In the genomic region with DNA sequence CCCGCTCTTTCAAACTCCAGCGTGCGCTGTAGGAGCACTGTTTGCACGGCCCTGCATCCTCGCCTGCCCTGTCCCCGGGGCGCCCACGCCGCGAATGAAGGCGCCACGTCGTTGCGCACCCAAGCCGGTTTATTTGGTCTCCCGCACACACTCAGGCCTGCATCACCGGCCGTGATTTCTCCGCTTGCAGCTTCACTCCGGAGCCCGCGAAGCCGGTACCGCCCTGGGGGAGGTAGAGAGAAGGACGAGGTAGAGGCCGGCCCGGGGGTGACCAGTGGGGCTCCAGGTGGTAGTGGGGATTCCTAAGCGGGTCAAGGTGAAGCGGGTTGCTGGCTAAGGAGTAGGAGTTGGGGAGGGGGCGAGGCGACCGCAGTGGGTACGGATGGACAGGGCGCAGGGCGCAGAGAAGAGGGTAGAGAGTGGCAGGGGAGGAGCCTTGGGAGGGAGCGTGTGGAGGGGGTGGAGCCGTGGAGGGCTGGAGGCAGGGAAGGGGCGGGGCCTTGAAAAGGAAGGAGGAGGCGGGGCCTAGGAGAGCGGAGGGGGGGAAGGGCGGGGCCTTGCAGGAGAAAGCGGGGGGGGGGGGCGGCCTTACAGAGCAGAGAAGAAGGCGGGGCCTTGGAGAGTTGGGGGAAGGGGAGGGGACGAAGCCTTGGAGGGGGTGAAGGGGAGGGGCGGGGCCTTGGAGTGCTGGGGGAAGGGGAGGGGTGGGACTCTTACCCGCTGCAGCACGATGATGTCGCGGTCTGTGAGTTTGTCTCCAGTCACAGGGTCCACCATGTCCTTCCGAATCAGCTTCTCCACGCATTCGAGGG, we compare ENCODE assay signal across 8 cellular contexts. TPM values are rescaled to one million over a fixed set of nuclear protein-coding genes. Genes with fewer than 3 reads are reported as not detected.
DNase-seq lines count a peak whose midpoint lies in the region; ATAC-seq and TF ChIP-seq lines count a peak whose summit lies in the region.

No MANE protein-coding gene starts in this region.

- no peaks in the 10 kb centered on the region for H3K27me3 ChIP-seq in smooth muscle cell (ENCODE audit: low read depth)

- H3K4me1 ChIP-seq in smooth muscle cell (ENCODE audit: low read depth), result peaks cover 4% of the 10 kb centered on the region

- no peak overlapping the region for H3K27ac ChIP-seq in smooth muscle cell (ENCODE audit: low read depth)

- DNase-seq in NCI-H82 (lab: John Stamatoyannopoulos, UW) (peak; percentile 86), NCI-H82 treated with DMSO at 0.1 percent for 48 hours (lab: John Stamatoyannopoulos, UW; ENCODE audit: unreplicated experiment) (no peak), activated T-cell treated with anti-CD3 and anti-CD28 coated beads for 4 hours (peak; percentile 75), fibroblast of the conjunctiva (ENCODE audit: low read depth) (peak; percentile 30), smooth muscle cell (lab: John Stamatoyannopoulos, UW; ENCODE audit: unreplicated experiment) (peak; percentile 19)

- H2AFZ ChIP-seq in smooth muscle cell (ENCODE audit: low read depth), result no peak overlapping the region

- H3F3A ChIP-seq in smooth muscle cell (ENCODE audit: low read depth), result peaks cover 13% of the 10 kb centered on the region

- no peak overlapping the region for H3K9ac ChIP-seq in smooth muscle cell (ENCODE audit: low read depth)

- H3K79me2 ChIP-seq in smooth muscle cell (ENCODE audit: low read depth), result no peaks in the 10 kb centered on the region

- H4K20me1 ChIP-seq in smooth muscle cell (ENCODE audit: low read depth), result peaks cover 47% of the 10 kb centered on the region

- no peak for TF ChIP-seq CTCF in smooth muscle cell (IDR thresholded peaks at IDR 0.05; ENCODE audit: borderline replicate concordance, insufficient read depth, poor library complexity, severe bottlenecking)

- no peak for ATAC-seq in HG03469 (IDR thresholded peaks at IDR 0.05; ENCODE audit: unreplicated experiment)
- ATAC-seq in HG03175 (IDR thresholded peaks at IDR 0.05; ENCODE audit: unreplicated experiment), result no peak
- ATAC-seq in HG02763 (IDR thresholded peaks at IDR 0.05; ENCODE audit: unreplicated experiment), result no peak

- H3K36me3 ChIP-seq in smooth muscle cell (ENCODE audit: low read depth), result no peaks in the 10 kb centered on the region

- no peak overlapping the region for H3K4me2 ChIP-seq in smooth muscle cell

- H3K9me3 ChIP-seq in smooth muscle cell (replicated peaks; ENCODE audit: low read depth), result no peaks in the 10 kb centered on the region

- 84% methylated on average over 39 of the region's 53 CpGs for whole genome bisulfite sequencing in smooth muscle cell (ENCODE audit: low lambda C conversion rate)

- H3K4me3 ChIP-seq in smooth muscle cell, result no peak overlapping the region

RNA-seq across cellular contexts. Expression of a gene that starts 24.6 kb away (rescaled TPM):
- total RNA-seq in smooth muscle cell, result 45.0 and 55.5 TPM in 2 replicates
- polyA plus RNA-seq in smooth muscle cell, result 95.7 and 134 TPM in 2 replicates

RNA-seq across cellular contexts. Expression of a gene that starts 25.3 kb away (rescaled TPM):
- 13.5 TPM in 1 of 2 replicates, not detected in the other for total RNA-seq in smooth muscle cell
- 0.24 and 1.0 TPM in 2 replicates for polyA plus RNA-seq in smooth muscle cell

RNA-seq across cellular contexts. Expression of a gene that starts 28.0 kb away (rescaled TPM):
- total RNA-seq in smooth muscle cell, result 248 and 311 TPM in 2 replicates
- polyA plus RNA-seq in smooth muscle cell, result 773 and 1,078 TPM in 2 replicates

RNA-seq across cellular contexts. Expression of a gene that starts 35.2 kb away (rescaled TPM):
- total RNA-seq in smooth muscle cell, result 2.9 and 4.5 TPM in 2 replicates
- 1.7 and 3.2 TPM in 2 replicates for polyA plus RNA-seq in smooth muscle cell

RNA-seq across cellular contexts. Expression of a gene that starts 43.3 kb away (rescaled TPM):
- total RNA-seq in smooth muscle cell, result 58.1 and 66.1 TPM in 2 replicates
- 127 and 135 TPM in 2 replicates for polyA plus RNA-seq in smooth muscle cell
